ENCODE assay signal across 8 cellular contexts in the genomic region with DNA sequence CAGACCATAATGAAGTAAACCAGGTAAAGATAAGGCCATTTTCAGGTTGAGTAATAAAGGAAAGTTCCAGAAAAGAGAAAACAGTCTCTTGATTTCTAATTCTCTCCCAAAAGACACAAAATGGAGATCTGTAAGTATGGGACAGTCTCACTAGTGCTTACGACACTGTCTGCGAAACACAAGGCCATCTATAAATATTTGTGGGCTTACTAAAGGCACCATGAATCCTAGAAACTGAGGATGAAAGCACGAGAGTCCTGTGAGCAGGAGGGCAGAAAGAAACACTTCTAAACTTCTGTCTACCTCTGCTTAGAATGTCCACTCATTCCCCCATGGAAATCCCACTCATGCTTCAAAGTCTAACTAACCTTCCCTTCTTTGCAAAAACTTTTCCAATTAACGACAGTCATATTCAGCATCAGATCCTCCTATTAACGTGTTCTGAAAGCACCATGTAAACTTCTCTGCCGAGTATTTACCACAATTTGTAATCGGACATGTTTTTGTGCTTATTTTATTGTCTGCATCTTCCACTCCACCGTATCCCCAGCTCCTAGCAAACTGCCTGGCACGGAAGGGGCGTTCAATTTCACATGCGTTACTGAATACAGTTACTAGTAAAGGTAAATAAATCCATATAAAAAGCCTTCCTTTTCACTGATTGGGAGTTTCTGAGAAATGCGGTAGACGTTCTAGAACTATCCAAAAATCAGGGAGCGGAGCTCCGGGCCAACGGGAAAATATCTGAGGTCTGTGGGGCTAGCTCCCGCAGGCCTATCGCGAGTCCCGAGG. TPM values are rescaled to one million over a fixed set of nuclear protein-coding genes. Genes with fewer than 3 reads are reported as not detected.
A peak's percentile ranks its signal among the peaks of the same experiment; 100 is the strongest.
DNase-seq lines count a peak whose midpoint lies in the region; ATAC-seq, FAIRE-seq and TF ChIP-seq lines count a peak whose summit lies in the region.

No MANE protein-coding gene starts in this region.

- H3K79me2 ChIP-seq in endothelial cell of umbilical vein (ENCODE audit: control insufficient read depth, insufficient read depth, low read length) = peaks cover 63% of the 10 kb centered on the region

- H3K4me1 ChIP-seq in heart left ventricle (peaks cover 0 to 25% (median 6%) of the 10 kb centered on the region in 12 donors), endothelial cell of umbilical vein (ENCODE audit: control insufficient read depth, extremely low read depth, insufficient read depth, low read length) (peaks cover 15% of the 10 kb centered on the region)

- BruUV-seq in endothelial cell of umbilical vein (replicated peaks; lab: Mats Ljungman, UMichigan) = TSS peak; percentile 68

- TF ChIP-seq POLR2A in heart left ventricle (IDR thresholded peaks at IDR 0.05) = no peak
- peak; percentile 68 for TF ChIP-seq POLR2A in endothelial cell of umbilical vein (IDR thresholded peaks at IDR 0.05; ENCODE audit: low read depth, low read length)

- peak overlapping the region; percentile 100 for H3K9ac ChIP-seq in endothelial cell of umbilical vein (replicated peaks; ENCODE audit: extremely low read depth, insufficient read depth, low read length)

- H3K4me3 ChIP-seq in heart left ventricle (peak overlapping the region; percentile 42 to 92 (median 68)), endothelial cell of umbilical vein (replicated peaks in 1 of 3; ENCODE audit: insufficient read depth in 1 of 3, low read depth in 1 of 3, low read length in 3 of 3) (peak overlapping the region; percentile 82 to 98 (median 82))

- intact Hi-C loops in heart left ventricle (cut with DNase I) (loop anchor here in 3 of 10 donors (5.0 kb wide), 2 partner anchors 37 to 42 kb away; no protein-coding TSS in a partner anchor), left cardiac atrium (cut with DNase I) (no loop called here), endothelial cell of umbilical vein (cut with micrococcal nuclease) (loop anchor here (1.0 kb wide), 3 partner anchors 41 to 68 kb away; no protein-coding TSS in a partner anchor)

- dilution Hi-C loops in endothelial cell of umbilical vein (cut with MboI; ENCODE audit: extremely low pct_ligation_motif_present, low sequenced_read_pairs) = no loop called here

- 2 to 39% (median 14%) methylated on average over 20 of the region's 20 CpGs for WGBS in heart left ventricle, 4 donors

- H3K9me3 ChIP-seq in heart left ventricle (no peaks in the 10 kb centered on the region), endothelial cell of umbilical vein (replicated peaks; ENCODE audit: control insufficient read depth, insufficient read depth, low read length) (no peaks in the 10 kb centered on the region)

- H3K27ac ChIP-seq in heart left ventricle (peak overlapping the region; percentile 50 to 91 (median 85)), endothelial cell of umbilical vein (ENCODE audit: insufficient read depth, low read depth, low read length) (peak overlapping the region; percentile 98)

- H3K27me3 ChIP-seq in heart left ventricle (no peaks in the 10 kb centered on the region), endothelial cell of umbilical vein (ENCODE audit: control insufficient read depth in 2 of 2, insufficient read depth in 2 of 2, low read length in 2 of 2) (no peaks in the 10 kb centered on the region)

- FAIRE-seq in endothelial cell of umbilical vein (lab: Jason Lieb, UNC) = peak; percentile 59

- CTCF ChIA-PET in endothelial cell of umbilical vein (lab: Charles Lee) = interaction anchor here (0.9 to 5.7 kb wide), 4 partner anchors 29 to 48 kb away, joined by 3 to 38 read pairs (median 6); no protein-coding TSS in a partner anchor

- TF ChIP-seq CTCF in heart left ventricle (IDR thresholded peaks at IDR 0.05) = no peak
- no peak for TF ChIP-seq CTCF in endothelial cell of umbilical vein (IDR thresholded peaks at IDR 0.05; ENCODE audit: extremely low read depth in 1 of 2, insufficient read depth in 1 of 2, low read depth in 1 of 2, low read length in 2 of 2)

- POLR2A ChIA-PET in endothelial cell of umbilical vein (lab: Charles Lee) = interaction anchor here (0.6 to 1.8 kb wide), 2 partner anchors 41 to 462 kb away, joined by 3 to 17 read pairs; partner anchors contain the start of gene PRPS1

- no peak overlapping the region for H2AFZ ChIP-seq in endothelial cell of umbilical vein (ENCODE audit: low read depth, low read length)

- H3K9me1 ChIP-seq in endothelial cell of umbilical vein (replicated peaks; ENCODE audit: control insufficient read depth, extremely low read depth, insufficient read depth, low read length) = no peaks in the 10 kb centered on the region

- no peak for DNase-seq in heart left ventricle
- DNase-seq in left cardiac atrium = no peak
- DNase-seq in M059J (ENCODE audit: low read depth) = peak; percentile 51
- peak; percentile 39 for DNase-seq in endothelial cell of umbilical vein (ENCODE audit: low read depth, low spot score)
- DNase-seq in pons (ENCODE audit: low spot score) = peak; percentile 1
- no peak for DNase-seq in AML-193 (lab: John Stamatoyannopoulos, UW)
- DNase-seq in cerebellar nuclear complex (lab: John Stamatoyannopoulos, UW) = no peak

- peak overlapping the region; percentile 78 for H3K4me2 ChIP-seq in endothelial cell of umbilical vein (ENCODE audit: insufficient read depth, low read length)

- H3K36me3 ChIP-seq in heart left ventricle (peaks cover 0 to 30% (median 25%) of the 10 kb centered on the region in 9 donors), endothelial cell of umbilical vein (ENCODE audit: control insufficient read depth in 2 of 2, extremely low read depth in 1 of 2, insufficient read depth in 2 of 2, low read length in 2 of 2) (no peaks in the 10 kb centered on the region)

- ATAC-seq in heart left ventricle (no peak), left cardiac atrium (no peak), HG03039 (IDR thresholded peaks at IDR 0.05; ENCODE audit: unreplicated experiment) (no peak)

- no peaks in the 10 kb centered on the region for H4K20me1 ChIP-seq in endothelial cell of umbilical vein (replicated peaks; ENCODE audit: control insufficient read depth, extremely low read depth, insufficient read depth, low read length)

TF ChIP-seq in endothelial cell of umbilical vein, 7 proteins besides CTCF, POLR2A, EP300 and RAD21:
- TF ChIP-seq EZH2 (IDR thresholded peaks at IDR 0.05; ENCODE audit: borderline replicate concordance, low read depth, low read length, severe bottlenecking) (no peak), GATA2 (IDR thresholded peaks at IDR 0.05; ENCODE audit: insufficient read depth, insufficient read length, low read depth, low read length) (no peak), MAX (IDR thresholded peaks at IDR 0.05; ENCODE audit: insufficient read depth, insufficient read length) (no peak), JUN (IDR thresholded peaks at IDR 0.05; ENCODE audit: borderline replicate concordance, insufficient read depth, insufficient read length, low read depth) (no peak), FOS (IDR thresholded peaks at IDR 0.05; ENCODE audit: borderline replicate concordance, insufficient read depth, low read length) (no peak), MYC (IDR thresholded peaks at IDR 0.05; ENCODE audit: low read depth, low read length) (no peak), POLR2AphosphoS5 (IDR thresholded peaks at IDR 0.05; ENCODE audit: insufficient read depth, low read depth, low read length) (no peak)
TF ChIP-seq in endothelial cell of umbilical vein: peak in this region for 0.

RNA-seq across cellular contexts. Expression of gene PSMD10, which starts 0.7 kb away (rescaled TPM):
- 10 to 100 TPM; 14.9 to 23.3 (median 21.2) TPM for total RNA-seq in heart left ventricle
- 10 to 100 TPM; 15.5 to 33.4 TPM for polyA plus RNA-seq in heart left ventricle
- total RNA-seq in left cardiac atrium = 10 to 100 TPM; 23.8 to 27.6 TPM
- total RNA-seq in M059J (2014; rRNA removed; shearing (Covaris generic)) = 148 and 193 TPM in 2 replicates
- total RNA-seq in endothelial cell of umbilical vein = 71.9 and 82.7 TPM in 2 replicates
- polyA plus RNA-seq in endothelial cell of umbilical vein = 72.5 and 93.8 TPM in 2 replicates
- 81.0 and 90.0 TPM in 2 replicates for polyA plus RNA-seq in endothelial cell of umbilical vein (2011; cell fraction: cytosol; rRNA removed)
- polyA plus RNA-seq in endothelial cell of umbilical vein (2011; cell fraction: nucleus; rRNA removed) = 37.1 and 52.2 TPM in 2 replicates
- polyA plus RNA-seq in endothelial cell of umbilical vein (2012) = 100 and 155 TPM in 2 replicates
- 42.6 and 51.5 TPM in 2 replicates for polyA minus RNA-seq in endothelial cell of umbilical vein
- 19.6 TPM for polyA minus RNA-seq in endothelial cell of umbilical vein (2011; cell fraction: cytosol; rRNA and poly(A)+ RNA removed)
- 12.2 and 17.6 TPM in 2 replicates for polyA minus RNA-seq in endothelial cell of umbilical vein (2011; cell fraction: nucleus; rRNA and poly(A)+ RNA removed)

RNA-seq across cellular contexts. Expression of gene ATG4A, which starts 0.9 kb away (rescaled TPM):
- total RNA-seq in heart left ventricle (10 to 100 TPM; 15.0 to 22.5 (median 18.0) TPM), left cardiac atrium (10 to 100 TPM; 17.2 to 18.1 TPM), endothelial cell of umbilical vein (27.7 and 28.7 TPM in 2 replicates)
- polyA plus RNA-seq in heart left ventricle (10 to 100 TPM; 11.0 to 22.7 TPM), endothelial cell of umbilical vein (10.9 and 13.2 TPM in 2 replicates)
- 21.9 and 31.2 TPM in 2 replicates for total RNA-seq in M059J (2014; rRNA removed; shearing (Covaris generic))
- polyA plus RNA-seq in endothelial cell of umbilical vein (2011; cell fraction: cytosol; rRNA removed) = 18.5 and 22.5 TPM in 2 replicates
- polyA plus RNA-seq in endothelial cell of umbilical vein (2011; cell fraction: nucleus; rRNA removed) = 25.0 and 30.6 TPM in 2 replicates
- polyA plus RNA-seq in endothelial cell of umbilical vein (2012) = 23.1 and 42.0 TPM in 2 replicates
- 14.8 and 16.9 TPM in 2 replicates for polyA minus RNA-seq in endothelial cell of umbilical vein
- polyA minus RNA-seq in endothelial cell of umbilical vein (2011; cell fraction: cytosol; rRNA and poly(A)+ RNA removed) = 7.5 TPM
- polyA minus RNA-seq in endothelial cell of umbilical vein (2011; cell fraction: nucleus; rRNA and poly(A)+ RNA removed) = 13.4 and 24.6 TPM in 2 replicates

RNA-seq across cellular contexts. Expression of gene VSIG1, which starts 45.8 kb away (rescaled TPM):
- total RNA-seq in heart left ventricle (under 1 TPM in 3 of 9 donors, not detected in 6; 0.22 to 0.35 (median 0.25) TPM), left cardiac atrium (not detected), endothelial cell of umbilical vein (2.1 and 2.6 TPM in 2 replicates)
- polyA plus RNA-seq in heart left ventricle (not detected), endothelial cell of umbilical vein (1.5 and 3.5 TPM in 2 replicates)
- total RNA-seq in M059J (2014; rRNA removed; shearing (Covaris generic)) = 0.15 TPM in 1 of 2 replicates, not detected in the other
- 2.1 and 2.8 TPM in 2 replicates for polyA plus RNA-seq in endothelial cell of umbilical vein (2011; cell fraction: cytosol; rRNA removed)
- polyA plus RNA-seq in endothelial cell of umbilical vein (2011; cell fraction: nucleus; rRNA removed) = 3.0 and 4.1 TPM in 2 replicates
- 2.3 and 4.1 TPM in 2 replicates for polyA plus RNA-seq in endothelial cell of umbilical vein (2012)
- polyA minus RNA-seq in endothelial cell of umbilical vein = 1.3 and 3.1 TPM in 2 replicates
- polyA minus RNA-seq in endothelial cell of umbilical vein (2011; cell fraction: cytosol; rRNA and poly(A)+ RNA removed) = not detected
- polyA minus RNA-seq in endothelial cell of umbilical vein (2011; cell fraction: nucleus; rRNA and poly(A)+ RNA removed) = 0.91 and 1.3 TPM in 2 replicates

Comparison
In these comparisons a context has a peak if more than half of its experiments do, and no peak if none do; other contexts are left out.
1. DNase-seq: peak in M059J (single experiment), endothelial cell of umbilical vein (single experiment) and pons (single experiment); none in heart left ventricle (0 of 5), left cardiac atrium (single experiment), AML-193 (0 of 2) and cerebellar nuclear complex (0 of 2).